ENCODE assay signal across 8 cellular contexts in the genomic region with DNA sequence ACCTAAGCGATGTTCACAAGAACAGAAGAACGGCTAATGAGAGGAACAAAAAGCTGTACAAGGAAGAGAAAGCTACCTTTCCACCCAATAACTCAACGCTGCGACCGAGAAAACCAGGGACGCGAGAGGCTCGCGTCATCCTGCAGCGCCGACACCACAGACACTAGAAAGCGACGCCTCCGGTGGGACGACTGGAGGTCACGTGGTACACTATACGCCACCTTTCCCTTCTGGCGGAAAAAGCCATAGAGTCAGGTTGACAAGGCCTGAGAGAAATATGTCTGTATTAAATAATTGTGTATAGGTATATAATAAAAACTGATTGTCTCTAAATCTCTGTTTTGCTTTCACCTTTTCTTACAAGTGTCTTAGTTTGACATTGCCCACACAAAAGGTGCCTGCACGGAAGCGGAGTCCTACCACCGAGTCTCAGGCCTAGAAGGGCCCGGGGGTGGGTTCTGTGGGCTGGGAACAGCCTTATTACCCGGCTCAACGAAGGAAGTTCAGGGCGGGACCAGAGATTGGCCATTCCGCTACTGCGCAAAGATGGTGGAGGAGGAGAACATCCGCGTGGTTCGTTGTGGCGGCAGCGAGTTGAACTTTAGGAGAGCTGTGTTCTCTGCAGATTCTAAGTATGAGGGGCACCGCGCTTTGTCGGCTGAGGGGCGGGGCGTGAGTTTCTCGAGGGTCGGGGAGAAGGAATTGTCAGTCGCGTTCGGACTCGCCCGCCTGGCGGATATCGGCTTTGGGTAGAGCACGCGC.
A peak's percentile ranks its signal among the peaks of the same experiment; 100 is the strongest.
DNase-seq lines count a peak whose midpoint lies in the region; ATAC-seq, FAIRE-seq and TF ChIP-seq lines count a peak whose summit lies in the region.

A gene (plus strand): TSS at position 528 of the 762 bp plus-strand sequence. CDS start 19 bp downstream, at position 547.

- peak; percentile 80 for DNase-seq in AG09319 (ENCODE audit: extremely low read depth, low read depth)
- DNase-seq in NCI-H446 treated with DMSO at 0.1 percent for 48 hours (lab: John Stamatoyannopoulos, UW) = peak; percentile 91
- peak; percentile 76 to 93 for DNase-seq in cerebellar nuclear complex (lab: John Stamatoyannopoulos, UW)
- DNase-seq in stimulated activated CD4-positive, alpha-beta T cell treated with anti-CD3 and anti-CD28 coated beads, Interleukin-12 subunit alpha, Interleukin-12 subunit beta, amount 100 ng/mL, for 4 hours = peak; percentile 95

- FAIRE-seq in islet of Langerhans (lab: Jason Lieb, UNC) = peak; percentile 94

- ATAC-seq in GM19035 (IDR thresholded peaks at IDR 0.05; ENCODE audit: unreplicated experiment) (peak; percentile 91), HG03354 (IDR thresholded peaks at IDR 0.05; ENCODE audit: poor library complexity, severe bottlenecking, unreplicated experiment) (peak; percentile 90)
- ATAC-seq in activated CD4-positive, CD25-positive, alpha-beta regulatory T cell treated with anti-CD3 and anti-CD28 coated beads, Interleukin-2, amount 50 U/mL, for 24 hours = peak; percentile 94 to 96

- no peak for TF ChIP-seq CTCF in AG09319 (IDR thresholded peaks at IDR 0.05; ENCODE audit: low read depth, low read length)

Comparison
In these comparisons a context has a peak if more than half of its experiments do, and no peak if none do; other contexts are left out.
1. Peak in every context shown above with its lines: DNase-seq and ATAC-seq.